ENCODE assay signal across 10 cellular contexts in the genomic region with DNA sequence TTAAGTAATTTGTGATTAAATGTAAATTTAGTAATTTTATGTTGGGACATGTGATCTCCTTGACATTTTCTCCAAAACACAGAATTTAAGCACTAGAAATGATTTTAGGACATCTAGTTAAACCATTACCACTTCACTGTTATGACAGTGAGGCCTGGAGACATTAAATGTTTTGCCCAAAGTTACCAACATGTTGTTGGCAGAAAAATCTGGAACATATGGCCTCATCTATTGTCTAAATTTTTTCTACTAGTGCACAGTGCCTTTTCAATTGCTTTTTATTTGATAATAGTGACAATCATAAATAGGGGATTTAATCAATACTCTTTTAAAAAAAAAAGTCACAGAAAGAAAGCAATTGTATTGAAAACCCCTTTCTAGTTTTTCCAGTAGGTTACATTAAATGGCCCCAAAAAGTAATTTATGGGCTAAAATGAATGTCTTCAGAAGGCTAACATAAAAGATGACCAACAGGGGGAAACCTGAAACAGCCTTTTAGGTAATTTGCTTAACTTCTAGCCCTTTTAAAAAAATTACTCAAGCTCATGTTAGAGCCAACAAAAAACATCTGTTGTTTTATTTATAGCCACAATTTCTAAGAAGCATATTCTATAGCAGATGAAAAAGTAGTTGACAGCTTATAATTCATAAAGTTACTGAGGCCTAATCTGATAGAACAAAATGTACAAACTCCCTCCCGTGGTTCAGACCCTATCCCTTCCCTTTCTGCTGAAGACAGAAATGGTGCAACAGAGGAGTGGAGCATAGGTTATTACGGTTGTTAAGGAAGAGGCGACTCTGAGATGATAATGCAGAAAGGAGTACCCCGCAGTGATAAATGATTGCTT. TPM values are rescaled to one million over a fixed set of nuclear protein-coding genes. Genes with fewer than 3 reads are reported as not detected.
DNase-seq lines count a peak whose midpoint lies in the region; ATAC-seq and TF ChIP-seq lines count a peak whose summit lies in the region.
"Had no signal": no experiment of that assay in that cellular context is flagged by ENCODE, and none has a peak within 500 bp of the region (broad histone marks: within the 10 kb centered on the region; RNA-seq: fewer than 3 reads in every experiment).

No MANE protein-coding gene starts in this region.

- peaks cover 28% of the 10 kb centered on the region for H3K36me3 ChIP-seq in SK-N-MC (ENCODE audit: insufficient read depth, low read length)
- no peaks in the 10 kb centered on the region for H3K36me3 ChIP-seq in hepatocyte (replicated peaks; ENCODE audit: insufficient read depth, low read depth)
- no peaks in the 10 kb centered on the region for H3K36me3 ChIP-seq in thoracic aorta

- no peaks in the 10 kb centered on the region for H3K9me3 Mint-ChIP-seq in activated CD8-positive, alpha-beta T cell treated with anti-CD3 and anti-CD28 coated beads for 36 hours
- no peaks in the 10 kb centered on the region for H3K9me3 Mint-ChIP-seq in activated CD8-positive, alpha-beta T cell treated with anti-CD3 and anti-CD28 coated beads, Interleukin-2, amount 10 ng/mL, durations not matched to agents 7 days and 5 days (ENCODE audit: insufficient read depth)

- no peak for TF ChIP-seq CTCF in activated CD8-positive, alpha-beta T cell treated with anti-CD3 and anti-CD28 coated beads for 36 hours (IDR thresholded peaks at IDR 0.05)
- TF ChIP-seq CTCF in hepatocyte (IDR thresholded peaks at IDR 0.05; ENCODE audit: poor library complexity) (peak; percentile 24), thoracic aorta (IDR thresholded peaks at IDR 0.05) (peak; percentile 17)

- no peak for ATAC-seq in activated CD8-positive, alpha-beta T cell treated with anti-CD3 and anti-CD28 coated beads for 36 hours
- no peak for ATAC-seq in activated CD8-positive, alpha-beta T cell treated with anti-CD3 and anti-CD28 coated beads, Interleukin-2, amount 10 ng/mL, durations not matched to agents 7 days and 5 days
- ATAC-seq in thoracic aorta (ENCODE audit: insufficient number of reproducible peaks, low FRiP score, low read depth) (no peak), HG03045 (IDR thresholded peaks at IDR 0.05; ENCODE audit: unreplicated experiment) (no peak)

- peak overlapping the region; percentile 49 for H3K27ac ChIP-seq in SK-N-MC
- peak overlapping the region; percentile 51 for H3K27ac ChIP-seq in hepatocyte
- H3K27ac ChIP-seq in thoracic aorta = peak overlapping the region; percentile 45 to 57

- H3K4me1 Mint-ChIP-seq in activated CD8-positive, alpha-beta T cell treated with anti-CD3 and anti-CD28 coated beads for 36 hours (ENCODE audit: low read depth) = peaks cover 85% of the 10 kb centered on the region
- H3K4me1 Mint-ChIP-seq in activated CD8-positive, alpha-beta T cell treated with anti-CD3 and anti-CD28 coated beads, Interleukin-2, amount 10 ng/mL, durations not matched to agents 7 days and 5 days (ENCODE audit: low read depth) = peaks cover 63% of the 10 kb centered on the region

- H3K4me1 ChIP-seq in hepatocyte (ENCODE audit: insufficient read depth) (peaks cover 59% of the 10 kb centered on the region), thoracic aorta (ENCODE audit: control insufficient read depth in 1 of 2, low read depth in 2 of 2) (peaks cover 76 to 91% of the 10 kb centered on the region in 2 donors)

- no peaks in the 10 kb centered on the region for H3K9me2 ChIP-seq in hepatocyte (replicated peaks; ENCODE audit: insufficient read depth)

- peak overlapping the region; percentile 66 for H3K27ac Mint-ChIP-seq in activated CD8-positive, alpha-beta T cell treated with anti-CD3 and anti-CD28 coated beads for 36 hours
- no peak overlapping the region for H3K27ac Mint-ChIP-seq in activated CD8-positive, alpha-beta T cell treated with anti-CD3 and anti-CD28 coated beads, Interleukin-2, amount 10 ng/mL, durations not matched to agents 7 days and 5 days

- H3K27me3 ChIP-seq in hepatocyte (no peaks in the 10 kb centered on the region), thoracic aorta (replicated peaks; ENCODE audit: insufficient read depth) (no peaks in the 10 kb centered on the region)

- DNase-seq in activated CD8-positive, alpha-beta T cell treated with anti-CD3 and anti-CD28 coated beads for 36 hours = no peak
- no peak for DNase-seq in activated CD8-positive, alpha-beta T cell treated with anti-CD3 and anti-CD28 coated beads, Interleukin-2, amount 10 ng/mL, durations not matched to agents 7 days and 5 days
- DNase-seq in SK-N-MC (ENCODE audit: low read depth, low spot score) (no peak), hepatocyte (ENCODE audit: low spot score) (no peak), thoracic aorta (ENCODE audit: low spot score) (no peak), NCI-H2107 (lab: John Stamatoyannopoulos, UW) (no peak), EL (no peak)
- DNase-seq: effector CD4-positive, alpha-beta T cell; NCI-H2029 had no signal

- H3K27me3 Mint-ChIP-seq in activated CD8-positive, alpha-beta T cell treated with anti-CD3 and anti-CD28 coated beads for 36 hours = no peaks in the 10 kb centered on the region
- no peaks in the 10 kb centered on the region for H3K27me3 Mint-ChIP-seq in activated CD8-positive, alpha-beta T cell treated with anti-CD3 and anti-CD28 coated beads, Interleukin-2, amount 10 ng/mL, durations not matched to agents 7 days and 5 days (ENCODE audit: low read depth)

- H3K36me3 Mint-ChIP-seq in activated CD8-positive, alpha-beta T cell treated with anti-CD3 and anti-CD28 coated beads for 36 hours (ENCODE audit: low read depth) = peaks cover 24% of the 10 kb centered on the region
- peaks cover 34% of the 10 kb centered on the region for H3K36me3 Mint-ChIP-seq in activated CD8-positive, alpha-beta T cell treated with anti-CD3 and anti-CD28 coated beads, Interleukin-2, amount 10 ng/mL, durations not matched to agents 7 days and 5 days (ENCODE audit: low read depth)

- 73% methylated on average over 4 of the region's 4 CpGs for WGBS in hepatocyte (ENCODE audit: low lambda C conversion rate, missing lambda C conversion rate)

- CTCF ChIA-PET in activated CD8-positive, alpha-beta T cell treated with anti-CD3 and anti-CD28 coated beads for 36 hours (lab: Charles Lee) = interaction anchor here (0.9 to 2.6 kb wide), 4 partner anchors 9 to 46 kb away, joined by 3 to 12 read pairs (median 4); a partner anchor contains a TSS
- CTCF ChIA-PET in activated CD8-positive, alpha-beta T cell treated with anti-CD3 and anti-CD28 coated beads, Interleukin-2, amount 10 ng/mL, durations not matched to agents 7 days and 5 days (lab: Charles Lee) = interaction anchor here (0.6 to 1.5 kb wide), 3 partner anchors 8 to 22 kb away, joined by 3 to 5 read pairs (median 5); no protein-coding TSS in a partner anchor

- H2AFZ ChIP-seq in hepatocyte = no peak overlapping the region

- H3K4me2 ChIP-seq in hepatocyte = peak overlapping the region; percentile 1

- intact Hi-C loops in activated CD8-positive, alpha-beta T cell treated with anti-CD3 and anti-CD28 coated beads for 36 hours (cut with micrococcal nuclease) = no loop called here

- peaks cover 46% of the 10 kb centered on the region for H4K20me1 ChIP-seq in hepatocyte (ENCODE audit: insufficient read depth, poor library complexity, severe bottlenecking)

- no peak overlapping the region for H3K9ac ChIP-seq in SK-N-MC (ENCODE audit: insufficient read length)

- H3K4me3 Mint-ChIP-seq in activated CD8-positive, alpha-beta T cell treated with anti-CD3 and anti-CD28 coated beads for 36 hours = no peak overlapping the region
- no peak overlapping the region for H3K4me3 Mint-ChIP-seq in activated CD8-positive, alpha-beta T cell treated with anti-CD3 and anti-CD28 coated beads, Interleukin-2, amount 10 ng/mL, durations not matched to agents 7 days and 5 days

- H3K9me3 ChIP-seq in SK-N-MC (ENCODE audit: low read depth, low read length) (no peaks in the 10 kb centered on the region), hepatocyte (ENCODE audit: low read depth) (no peaks in the 10 kb centered on the region), thoracic aorta (no peaks in the 10 kb centered on the region)

- POLR2A ChIA-PET in activated CD8-positive, alpha-beta T cell treated with anti-CD3 and anti-CD28 coated beads for 36 hours (lab: Charles Lee) = no interaction called here
- POLR2A ChIA-PET in activated CD8-positive, alpha-beta T cell treated with anti-CD3 and anti-CD28 coated beads, Interleukin-2, amount 10 ng/mL, durations not matched to agents 7 days and 5 days (lab: Charles Lee) = interaction anchor here (0.6 to 1.2 kb wide), 2 partner anchors 19 to 184 kb away, joined by 3 read pairs; no protein-coding TSS in a partner anchor

- H3K79me2 ChIP-seq in hepatocyte = peaks cover 98% of the 10 kb centered on the region

- no peak overlapping the region for H3K4me3 ChIP-seq in SK-N-MC
- H3K4me3 ChIP-seq in hepatocyte = no peak overlapping the region
- H3K4me3 ChIP-seq in thoracic aorta = no peak overlapping the region

RNA-seq across cellular contexts. Expression of a gene that starts 45.8 kb away (rescaled TPM):
- 10 to 100 TPM; 55.4 to 57.6 TPM for total RNA-seq in activated CD8-positive, alpha-beta T cell treated with anti-CD3 and anti-CD28 coated beads for 36 hours
- 10 to 100 TPM; 61.1 to 65.0 TPM for total RNA-seq in activated CD8-positive, alpha-beta T cell treated with anti-CD3 and anti-CD28 coated beads, Interleukin-2, amount 10 ng/mL, durations not matched to agents 7 days and 5 days
- total RNA-seq in hepatocyte = 86.3 and 109 TPM in 2 replicates
- polyA plus RNA-seq in hepatocyte = 36.4 and 38.9 TPM in 2 replicates
- 10 to 100 TPM; 81.8 to 91.5 TPM for total RNA-seq in thoracic aorta
